In genomic region chr10:128125416-128125943, GRCh38 we compare ENCODE assay signal across 8 cellular contexts. TPM values are rescaled to one million over a fixed set of nuclear protein-coding genes. Genes with fewer than 3 reads are reported as not detected.
DNase-seq lines count a peak whose midpoint lies in the region; ATAC-seq and TF ChIP-seq lines count a peak whose summit lies in the region.

No MANE protein-coding gene starts in this region.

- H3K4me1 Mint-ChIP-seq in HFFc6 (ENCODE audit: low read depth), result peaks cover 61% of the 10 kb centered on the region
- H3K4me1 Mint-ChIP-seq in activated T-helper 17 cell treated with anti-CD3 and anti-CD28 coated beads, Interleukin-2, amount 50 U/mL, for 72 hours, result peaks cover 10% of the 10 kb centered on the region
- H3K4me1 Mint-ChIP-seq in stimulated activated memory B cell treated with anti-CD40 and anti-IgM and Interleukin-4, amounts not matched to agents 10 μg/mL and 1 μg/mL and 100 μg/mL, for 72 hours, result peaks cover 22% of the 10 kb centered on the region

- no peak for DNase-seq in AG04449 (ENCODE audit: low read depth, low spot score)
- no peak for DNase-seq in HFFc6
- DNase-seq in GM19238 (ENCODE audit: insufficient read length, low spot score), result no peak
- DNase-seq in NCI-H1092 treated with DMSO at 0.1 percent for 48 hours (lab: John Stamatoyannopoulos, UW), result no peak

- peak overlapping the region; percentile 79 for H3K27ac Mint-ChIP-seq in HFFc6
- peak overlapping the region; percentile 76 for H3K27ac Mint-ChIP-seq in activated T-helper 17 cell treated with anti-CD3 and anti-CD28 coated beads, Interleukin-2, amount 50 U/mL, for 72 hours
- H3K27ac Mint-ChIP-seq in stimulated activated memory B cell treated with anti-CD40 and anti-IgM and Interleukin-4, amounts not matched to agents 10 μg/mL and 1 μg/mL and 100 μg/mL, for 72 hours, result peak overlapping the region; percentile 63

- peaks cover 15% of the 10 kb centered on the region for H3K27me3 Mint-ChIP-seq in HFFc6 (ENCODE audit: insufficient read depth)
- H3K27me3 Mint-ChIP-seq in activated T-helper 17 cell treated with anti-CD3 and anti-CD28 coated beads, Interleukin-2, amount 50 U/mL, for 72 hours, result peaks cover 5% of the 10 kb centered on the region
- H3K27me3 Mint-ChIP-seq in stimulated activated memory B cell treated with anti-CD40 and anti-IgM and Interleukin-4, amounts not matched to agents 10 μg/mL and 1 μg/mL and 100 μg/mL, for 72 hours, result peaks cover 25% of the 10 kb centered on the region

- POLR2A ChIA-PET in AG04449 (lab: Yijun Ruan, JAX), result no interaction called here

- H3K9me3 Mint-ChIP-seq in HFFc6, result no peaks in the 10 kb centered on the region
- H3K9me3 Mint-ChIP-seq in activated T-helper 17 cell treated with anti-CD3 and anti-CD28 coated beads, Interleukin-2, amount 50 U/mL, for 72 hours, result no peaks in the 10 kb centered on the region
- H3K9me3 Mint-ChIP-seq in stimulated activated memory B cell treated with anti-CD40 and anti-IgM and Interleukin-4, amounts not matched to agents 10 μg/mL and 1 μg/mL and 100 μg/mL, for 72 hours, result no peaks in the 10 kb centered on the region

- peak overlapping the region; percentile 94 for H3K4me3 Mint-ChIP-seq in HFFc6
- peak overlapping the region; percentile 88 for H3K4me3 Mint-ChIP-seq in activated T-helper 17 cell treated with anti-CD3 and anti-CD28 coated beads, Interleukin-2, amount 50 U/mL, for 72 hours
- peak overlapping the region; percentile 91 for H3K4me3 Mint-ChIP-seq in stimulated activated memory B cell treated with anti-CD40 and anti-IgM and Interleukin-4, amounts not matched to agents 10 μg/mL and 1 μg/mL and 100 μg/mL, for 72 hours

- peak overlapping the region; percentile 72 for H3K4me3 ChIP-seq in AG04449 (ENCODE audit: low read depth, low read length)
- H3K4me3 ChIP-seq in iPS-11a (ENCODE audit: low read depth, low read length), result peak overlapping the region; percentile 78

- peaks cover 26% of the 10 kb centered on the region for H3K36me3 Mint-ChIP-seq in HFFc6 (ENCODE audit: low read depth)
- H3K36me3 Mint-ChIP-seq in activated T-helper 17 cell treated with anti-CD3 and anti-CD28 coated beads, Interleukin-2, amount 50 U/mL, for 72 hours (ENCODE audit: low read depth), result peaks cover 42% of the 10 kb centered on the region
- no peaks in the 10 kb centered on the region for H3K36me3 Mint-ChIP-seq in stimulated activated memory B cell treated with anti-CD40 and anti-IgM and Interleukin-4, amounts not matched to agents 10 μg/mL and 1 μg/mL and 100 μg/mL, for 72 hours

- ATAC-seq in activated T-helper 17 cell treated with anti-CD3 and anti-CD28 coated beads, Interleukin-2, amount 50 U/mL, for 72 hours (replicated peaks), result no peak
- no peak for ATAC-seq in stimulated activated memory B cell treated with anti-CD40 and anti-IgM and Interleukin-4, amounts not matched to agents 10 μg/mL and 1 μg/mL and 100 μg/mL, for 72 hours
- no peak for ATAC-seq in GM21526 (IDR thresholded peaks at IDR 0.05; ENCODE audit: low FRiP score, unreplicated experiment)

- CTCF ChIA-PET in AG04449 (lab: Yijun Ruan, JAX), result interaction anchor here (0.8 to 2.1 kb wide), 3 partner anchors 9 to 86 kb away, joined by 3 to 9 read pairs (median 4); no protein-coding TSS in a partner anchor

- TF ChIP-seq CTCF in AG04449 (IDR thresholded peaks at IDR 0.05; ENCODE audit: insufficient read depth, low read length, missing control alignments) (no peak), HFFc6 (IDR thresholded peaks at IDR 0.05) (no peak)

RNA-seq across cellular contexts. Expression of gene MKI67, which starts 0.7 kb away (rescaled TPM):
- 10 to 100 TPM; 38.2 to 77.0 (median 70.0) TPM for total RNA-seq in HFFc6 (2021; fragmentation: NEBNext Ultra II Directional; extraction: Animal tissue kit (Norgen Biotek cat#: 25700))
- total RNA-seq in activated T-helper 17 cell treated with anti-CD3 and anti-CD28 coated beads, Interleukin-2, amount 50 U/mL, for 72 hours, result 100 to 1,000 TPM; 262 to 281 TPM
